8 cellular contexts compared by ENCODE assay signal in the genomic region with DNA sequence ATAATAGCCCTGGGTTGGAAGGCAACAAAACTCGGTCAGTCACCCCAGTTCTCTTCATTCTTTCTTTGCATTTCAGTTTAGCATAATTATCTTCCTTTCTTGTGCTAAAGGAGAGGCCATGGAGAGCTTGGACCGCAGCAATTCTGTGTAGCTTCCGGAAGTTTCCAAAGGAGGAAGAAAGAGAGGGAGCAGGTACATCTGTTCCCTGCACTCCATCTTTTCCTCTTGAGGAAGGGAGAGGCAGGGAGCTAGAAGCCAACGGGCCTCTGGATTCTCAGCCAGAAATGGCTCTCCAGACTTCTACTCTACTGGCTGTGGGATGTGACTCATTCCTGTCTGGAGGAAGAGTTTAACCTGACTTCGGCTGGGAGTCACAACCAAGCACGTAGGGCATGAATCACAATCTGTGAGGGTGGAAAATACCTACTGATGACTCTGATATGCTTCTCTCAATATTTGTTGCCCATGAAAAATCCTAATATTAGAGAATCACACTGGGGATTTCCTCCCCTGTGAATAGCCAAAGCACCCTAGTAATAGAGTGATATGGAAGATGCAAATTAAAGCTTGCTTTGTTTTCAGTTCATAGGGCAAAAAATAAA. TPM values are rescaled to one million over a fixed set of nuclear protein-coding genes. Genes with fewer than 3 reads are reported as not detected.
DNase-seq lines count a peak whose midpoint lies in the region; ATAC-seq and TF ChIP-seq lines count a peak whose summit lies in the region.

No MANE protein-coding gene starts in this region.

- POLR2A ChIA-PET in HEK293T (lab: Yijun Ruan, JAX) = interaction anchor here (0.9 kb wide), 1 partner anchor 16 kb away, joined by 3 read pairs; no protein-coding TSS in a partner anchor
- POLR2A ChIA-PET in PC-9 (lab: Charles Lee; ENCODE audit: unreplicated experiment) = interaction anchor here (0.6 kb wide), 3 partner anchors 36 to 1314 kb away, joined by 4 to 6 read pairs (median 5); no protein-coding TSS in a partner anchor

- no peaks in the 10 kb centered on the region for H3K9me2 ChIP-seq in PC-9 (ENCODE audit: insufficient read depth)

- H3K4me2 ChIP-seq in PC-9 = peak overlapping the region; percentile 84

- H3K9me3 Mint-ChIP-seq in endothelial cell (ENCODE audit: unreplicated experiment) = no peaks in the 10 kb centered on the region
- peaks cover 2% of the 10 kb centered on the region for H3K9me3 Mint-ChIP-seq in nephron

- BruUV-seq in PC-9 (replicated peaks; lab: Mats Ljungman, UMichigan) = no TSS peak

- no peak overlapping the region for H2AFZ ChIP-seq in PC-9

- TF ChIP-seq CTCF in PC-9 (conservative IDR thresholded peaks at IDR 0.05) (no peak), endothelial cell (IDR thresholded peaks at IDR 0.05; ENCODE audit: unreplicated experiment) (no peak), nephron (IDR thresholded peaks at IDR 0.05; ENCODE audit: unreplicated experiment in 3 of 3) (no peak), vagina (IDR thresholded peaks at IDR 0.05) (no peak)

- intact Hi-C loops in PC-9 (cut with micrococcal nuclease; ENCODE audit: unreplicated experiment) (loop anchor here (5.0 kb wide), 3 partner anchors 61 to 494 kb away; partner anchors contain the start of gene ARID2), vagina (cut with DNase I) (no loop called here)

- peak overlapping the region; percentile 100 for H3K27ac ChIP-seq in PC-9
- H3K27ac ChIP-seq in vagina = peak overlapping the region; percentile 83

- peaks cover 81% of the 10 kb centered on the region for H3K79me2 ChIP-seq in PC-9 (ENCODE audit: low read depth)

- H3K4me1 Mint-ChIP-seq in endothelial cell (ENCODE audit: unreplicated experiment) (peaks cover 41% of the 10 kb centered on the region), nephron (peaks cover 54% of the 10 kb centered on the region)

- H3K4me3 Mint-ChIP-seq in endothelial cell (ENCODE audit: unreplicated experiment) = no peak overlapping the region
- H3K4me3 Mint-ChIP-seq in nephron = no peak overlapping the region

- peaks cover 59% of the 10 kb centered on the region for H3F3A ChIP-seq in PC-9 (ENCODE audit: insufficient read depth, low read depth)

- H3K4me3 ChIP-seq in PC-9 (peak overlapping the region; percentile 26; the same call in 1 of the 2 replicates), vagina (no peak overlapping the region)

- H3K36me3 Mint-ChIP-seq in endothelial cell (ENCODE audit: low read depth, unreplicated experiment) (peaks cover 5% of the 10 kb centered on the region), nephron (ENCODE audit: low read depth) (peaks cover 19% of the 10 kb centered on the region)

- H3K36me3 ChIP-seq in PC-9 (ENCODE audit: low read depth) (peaks cover 28% of the 10 kb centered on the region), vagina (no peaks in the 10 kb centered on the region)

- no peak for TF ChIP-seq POLR2A in vagina (IDR thresholded peaks at IDR 0.05)

- H3K27ac Mint-ChIP-seq in endothelial cell (ENCODE audit: unreplicated experiment) (peak overlapping the region; percentile 44), nephron (peak overlapping the region; percentile 27 to 97 (median 93))

- H3K27me3 ChIP-seq in PC-9 (ENCODE audit: insufficient read depth, low read depth) (no peaks in the 10 kb centered on the region), vagina (no peaks in the 10 kb centered on the region)

- no peak for ATAC-seq in HG03520 (IDR thresholded peaks at IDR 0.05; ENCODE audit: unreplicated experiment)

- peaks cover 4% of the 10 kb centered on the region for H3K27me3 Mint-ChIP-seq in endothelial cell (ENCODE audit: unreplicated experiment)
- H3K27me3 Mint-ChIP-seq in nephron (ENCODE audit: low read depth) = no peaks in the 10 kb centered on the region

- CTCF ChIA-PET in HEK293T (lab: Yijun Ruan, JAX) = interaction anchor here (0.6 to 1.0 kb wide), 2 partner anchors 60 to 155 kb away, joined by 3 read pairs; no protein-coding TSS in a partner anchor
- CTCF ChIA-PET in PC-9 (lab: Charles Lee) = interaction anchor here (0.9 kb wide), 1 partner anchor 155 kb away, joined by 3 read pairs; no protein-coding TSS in a partner anchor

- DNase-seq in EL (peak; percentile 97), HEK293T (ENCODE audit: extremely low spot score) (peak; percentile 17), PC-9 (peak; percentile 71 to 96), endothelial cell (ENCODE audit: low spot score) (no peak), vagina (ENCODE audit: extremely low spot score in 2 of 2) (no peak), KG1 (lab: John Stamatoyannopoulos, UW) (no peak)

- H3K9me3 ChIP-seq in PC-9 (ENCODE audit: insufficient read depth, low read depth) (no peaks in the 10 kb centered on the region), vagina (no peaks in the 10 kb centered on the region)

- H3K4me1 ChIP-seq in PC-9 (replicated peaks; ENCODE audit: insufficient read depth) (peaks cover 62% of the 10 kb centered on the region), vagina (peaks cover 48% of the 10 kb centered on the region)

- H4K20me1 ChIP-seq in PC-9 (ENCODE audit: insufficient read depth) = no peaks in the 10 kb centered on the region

TF ChIP-seq in HEK293T, 16 proteins besides CTCF, POLR2A, EP300 and RAD21:
- TF ChIP-seq TARDBP (IDR thresholded peaks at IDR 0.05) = no peak
- TF ChIP-seq FOXM1 (IDR thresholded peaks at IDR 0.05; ENCODE audit: borderline replicate concordance) = no peak
- no peak for TF ChIP-seq CTBP1 (IDR thresholded peaks at IDR 0.05; ENCODE audit: borderline replicate concordance)
- no peak for TF ChIP-seq L3MBTL2 (conservative IDR thresholded peaks at IDR 0.05)
- no peak for TF ChIP-seq NFRKB (IDR thresholded peaks at IDR 0.05)
- no peak for TF ChIP-seq ARNT (IDR thresholded peaks at IDR 0.05)
- TF ChIP-seq ELF4 (IDR thresholded peaks at IDR 0.05) = no peak
- TF ChIP-seq SUZ12 (IDR thresholded peaks at IDR 0.05) = no peak
- TF ChIP-seq HDGF (IDR thresholded peaks at IDR 0.05; ENCODE audit: borderline replicate concordance) = no peak
- TF ChIP-seq ZNF384 (IDR thresholded peaks at IDR 0.05) = no peak
- no peak for TF ChIP-seq FOXA1 (IDR thresholded peaks at IDR 0.05)
- TF ChIP-seq SP1 (IDR thresholded peaks at IDR 0.05) = no peak
- no peak for TF ChIP-seq BHLHE40 (IDR thresholded peaks at IDR 0.05; ENCODE audit: borderline replicate concordance)
- no peak for TF ChIP-seq LEF1 (IDR thresholded peaks at IDR 0.05; ENCODE audit: borderline replicate concordance)
- TF ChIP-seq FOXK2 (IDR thresholded peaks at IDR 0.05) = no peak
- no peak for TF ChIP-seq PKNOX1 (IDR thresholded peaks at IDR 0.05)
TF ChIP-seq in HEK293T: peak in this region for 0.

RNA-seq across cellular contexts. Expression of gene ANO6, which starts 17.0 kb away (rescaled TPM):
- 46.1 and 51.4 TPM in 2 replicates for total RNA-seq in PC-9 (2021)
- 50.8 TPM for total RNA-seq in endothelial cell (ENCODE audit: unreplicated experiment)
- total RNA-seq in vagina = 48.4 TPM

Comparison
In these comparisons a context has a peak if more than half of its experiments do, and no peak if none do; other contexts are left out.
1. DNase-seq: peak in EL (single experiment), HEK293T (single experiment) and PC-9 (2 of 2); none in endothelial cell (single experiment), vagina (0 of 2) and KG1 (single experiment).